ENCODE assay signal across 16 cellular contexts in genomic region chr2:96602330-96602823, GRCh38. TPM values are rescaled to one million over a fixed set of nuclear protein-coding genes. Genes with fewer than 3 reads are reported as not detected.
DNase-seq lines count a peak whose midpoint lies in the region; ATAC-seq, FAIRE-seq and TF ChIP-seq lines count a peak whose summit lies in the region.
"Had no signal": no experiment of that assay in that cellular context is flagged by ENCODE, and none has a peak within 500 bp of the region (broad histone marks: within the 10 kb centered on the region; RNA-seq: fewer than 3 reads in every experiment).

No MANE protein-coding gene starts in this region.

- H3K36me3 ChIP-seq in Karpas-422 (ENCODE audit: insufficient read depth, low read length), result peaks cover 57% of the 10 kb centered on the region
- H3K36me3 ChIP-seq in GM12878 (ENCODE audit: control insufficient read depth in 2 of 2, insufficient read depth in 2 of 2, low read length in 1 of 2), result peaks cover 33 to 39% of the 10 kb centered on the region in 2 experiments

- TF ChIP-seq EP300 in GM12878 (IDR thresholded peaks at IDR 0.05; ENCODE audit: borderline replicate concordance in 1 of 2, control insufficient read depth in 1 of 2, low read depth in 2 of 2, low read length in 2 of 2), result no peak

- no peak overlapping the region for H3K4me3 Mint-ChIP-seq in memory B cell

- H3K27ac Mint-ChIP-seq in memory B cell, result peak overlapping the region; percentile 43

- intact Hi-C loops in GM12878 (cut with micrococcal nuclease; ENCODE audit: unreplicated experiment), result no loop called here

- H3K27me3 ChIP-seq in Karpas-422 (ENCODE audit: low read length) (no peaks in the 10 kb centered on the region), GM12878 (replicated peaks in 1 of 2; ENCODE audit: control insufficient read depth in 2 of 2, insufficient read depth in 2 of 2, low read length in 1 of 2) (no peaks in the 10 kb centered on the region)
- H3K27me3 ChIP-seq: breast epithelium, testis had no signal

- POLR2A ChIA-PET in GM12878 (lab: Charles Lee), result no interaction called here

- H3K27me3 Mint-ChIP-seq in memory B cell, result no peaks in the 10 kb centered on the region

- 100% methylated on average over 2 of the region's 2 CpGs for WGBS in GM12878 (ENCODE audit: insufficient coverage, insufficient replicate concordance, low lambda C conversion rate, missing lambda C conversion rate)

- TF ChIP-seq RAD21 in GM12878 (IDR thresholded peaks at IDR 0.05; ENCODE audit: insufficient read depth, low read depth, low read length), result peak; percentile 31; the same call in 1 of the 2 replicates

- H3K9me3 ChIP-seq in Karpas-422 (ENCODE audit: low read length), result no peaks in the 10 kb centered on the region
- H3K9me3 ChIP-seq in GM12878 (replicated peaks; ENCODE audit: control insufficient read depth, insufficient read depth, low read length), result no peaks in the 10 kb centered on the region
- H3K9me3 ChIP-seq: breast epithelium, testis had no signal

- no peak overlapping the region for H2AFZ ChIP-seq in Karpas-422 (ENCODE audit: low read length)
- H2AFZ ChIP-seq in GM12878 (ENCODE audit: control insufficient read depth, low read depth, low read length), result no peak overlapping the region

- peak; percentile 12 to 27 (median 27); a peak in 3 of 6 replicates for TF ChIP-seq CTCF in GM12878 (IDR thresholded peaks at IDR 0.05 in 2 of 3, conservative IDR thresholded peaks at IDR 0.05 in 1 of 3; ENCODE audit: control insufficient read depth in 2 of 3, extremely low read depth in 1 of 3, insufficient read depth in 1 of 3, low read depth in 3 of 3, low read length in 3 of 3)

- in situ Hi-C loops in GM12878 (cut with MboI), result no loop called here

- H3K9ac ChIP-seq in Karpas-422 (ENCODE audit: low read length), result no peak overlapping the region
- H3K9ac ChIP-seq in GM12878 (ENCODE audit: control insufficient read depth, insufficient read depth, low read length), result no peak overlapping the region

- peaks cover 47% of the 10 kb centered on the region for H3K36me3 Mint-ChIP-seq in memory B cell

- H3K9me3 Mint-ChIP-seq in memory B cell, result no peaks in the 10 kb centered on the region

- BruUV-seq in GM12878 (replicated peaks; lab: Mats Ljungman, UMichigan), result no TSS peak

- H3K4me2 ChIP-seq in Karpas-422 (ENCODE audit: low read depth, low read length, poor library complexity, severe bottlenecking), result no peak overlapping the region
- H3K4me2 ChIP-seq in GM12878 (ENCODE audit: control insufficient read depth, insufficient read depth), result no peak overlapping the region

- FAIRE-seq in GM12878 (lab: Jason Lieb, UNC), result no peak

- H4K20me1 ChIP-seq in Karpas-422 (ENCODE audit: insufficient read depth, low read depth, low read length) (no peaks in the 10 kb centered on the region), GM12878 (ENCODE audit: control insufficient read depth, insufficient read depth) (no peaks in the 10 kb centered on the region; the same call in 1 of the 2 replicates)

- SMC1A ChIA-PET in GM12878 (lab: Charles Lee; ENCODE audit: uncharacterized antibody, unreplicated experiment), result no interaction called here

- H3K27ac ChIP-seq in Karpas-422 (ENCODE audit: low read length) (no peak overlapping the region), GM12878 (ENCODE audit: control insufficient read depth, insufficient read depth) (no peak overlapping the region)
- H3K27ac ChIP-seq: breast epithelium, testis had no signal

- CTCF ChIA-PET in GM12878 (lab: Yijun Ruan, JAX), result interaction anchor here (0.9 kb wide), 2 partner anchors 130 to 199 kb away, joined by 3 to 4 read pairs; no protein-coding TSS in a partner anchor

- no peaks in the 10 kb centered on the region for H3K9me2 ChIP-seq in Karpas-422 (replicated peaks; ENCODE audit: insufficient read depth, low read length)

- RAD21 ChIA-PET in GM12878 (lab: Charles Lee; ENCODE audit: unreplicated experiment), result interaction anchor here (1.0 to 1.5 kb wide), 2 partner anchors 33 to 70 kb away, joined by 3 read pairs; no protein-coding TSS in a partner anchor

- H3K79me2 ChIP-seq in Karpas-422 (ENCODE audit: low read length) (0 out of 2 replicates have a peak, but pooled peaks cover 3% of the 10 kb centered on the region), GM12878 (ENCODE audit: control insufficient read depth, insufficient read depth, low read length) (no peaks in the 10 kb centered on the region)

- no peak for TF ChIP-seq POLR2A in GM12878 (IDR thresholded peaks at IDR 0.05; ENCODE audit: low read depth, low read length)

- no peaks in the 10 kb centered on the region for H3K4me1 Mint-ChIP-seq in memory B cell

- DNase-seq in COLO668 (lab: John Stamatoyannopoulos, UW; ENCODE audit: unreplicated experiment) (peak; percentile 5), Karpas-422 (peak; percentile 41), GM12878 (ENCODE audit: low read depth, low spot score) (no peak), memory B cell (ENCODE audit: low spot score in 2 of 2) (no peak), hepatic stellate cell (ENCODE audit: low spot score) (no peak), AML-193 (lab: John Stamatoyannopoulos, UW) (no peak)
- no peak for DNase-seq in activated effector memory CD4-positive, alpha-beta T cell treated with anti-CD3 and anti-CD28 coated beads, Interleukin-2, amount 50 U/mL, for 16 hours
- DNase-seq: activated effector memory CD4-positive, alpha-beta T cell treated with Interleukin-2 at 50 U/mL for 16 hours; GOT3; NCI-H1417 treated with DMSO at 0.1 percent for 48 hours; NCI-H774; testis had no signal

- H3K4me1 ChIP-seq in Karpas-422 (ENCODE audit: low read length) (peaks cover 9% of the 10 kb centered on the region), GM12878 (ENCODE audit: control insufficient read depth, insufficient read depth, low read length) (no peaks in the 10 kb centered on the region)
- H3K4me1 ChIP-seq: breast epithelium, testis had no signal

- no peak overlapping the region for H3K4me3 ChIP-seq in Karpas-422 (ENCODE audit: low read length)
- no peak overlapping the region for H3K4me3 ChIP-seq in GM12878
- H3K4me3 ChIP-seq: breast epithelium, testis had no signal

- ATAC-seq in GM12878 (peak; percentile 34; the same call in 1 of the 3 replicates), memory B cell (ENCODE audit: low read depth) (peak; percentile 39), HG03354 (IDR thresholded peaks at IDR 0.05; ENCODE audit: poor library complexity, severe bottlenecking, unreplicated experiment) (no peak)
- ATAC-seq: sciatic nerve, SK-N-SH treated with all-trans-retinoic acid at 6 μM for 48 hours had no signal

TF ChIP-seq in GM12878, 131 proteins besides CTCF, POLR2A, EP300 and RAD21 (continues in another document):
- TF ChIP-seq CHD4 (IDR thresholded peaks at IDR 0.05) (no peak), NFYA (IDR thresholded peaks at IDR 0.05; ENCODE audit: borderline replicate concordance, low read depth, low read length) (no peak), SMAD5 (IDR thresholded peaks at IDR 0.05; ENCODE audit: low read depth) (no peak), PML (IDR thresholded peaks at IDR 0.05; ENCODE audit: low read length) (no peak)

RNA-seq across cellular contexts. Expression of gene KANSL3, which starts 35.7 kb away (rescaled TPM):
- total RNA-seq in Karpas-422 (2014; rRNA removed; shearing (Covaris generic); ENCODE audit: low replicate concordance), result 24.7 and 40.6 TPM in 2 replicates
- 102 and 116 TPM in 2 replicates for total RNA-seq in GM12878 (2013; cell fraction: nucleolus; rRNA removed)
- total RNA-seq in GM12878 (2014; rRNA removed) (18.6 and 24.6 TPM in 2 replicates), GM12878 (2014; rRNA removed; fragmentation: Illumina TruSeq; extraction: Trizol) (13.5 and 15.9 TPM in 2 replicates), GM12878 (2021) (25.9 and 26.1 TPM in 2 replicates)
- polyA plus RNA-seq in GM12878 (2011; ENCODE audit: low read depth), result 15.2 TPM
- polyA plus RNA-seq in GM12878 (2011; rRNA removed) (13.6 and 14.9 TPM in 2 replicates), GM12878 (2014; fragmentation: Illumina TruSeq; extraction: Trizol) (15.0 and 18.0 TPM in 2 replicates), GM12878 (2014; fragmentation: Nextera tagmentation; extraction: Ambion mirVana) (1 to 10 TPM; 5.6 to 6.6 TPM), GM12878 (2014; rRNA removed) (18.3 and 20.0 TPM in 2 replicates), GM12878 (2016; fragmentation: Nextera tagmentation; extraction: Ambion mirVana) (10 to 100 TPM; 14.1 to 17.5 TPM)
- polyA plus RNA-seq in GM12878 (2011; cell fraction: cytosol; rRNA removed), result 19.3 and 20.1 TPM in 2 replicates
- polyA plus RNA-seq in GM12878 (2011; cell fraction: nucleus; rRNA removed), result 46.5 and 50.4 TPM in 2 replicates
- 17.1 and 24.9 TPM in 2 replicates for polyA plus RNA-seq in GM12878 (2012)
- polyA minus RNA-seq in GM12878 (2011; rRNA and poly(A)+ RNA removed), result 46.5 and 64.6 TPM in 2 replicates
- polyA minus RNA-seq in GM12878 (2011; cell fraction: cytosol; rRNA and poly(A)+ RNA removed), result 10.5 and 14.8 TPM in 2 replicates
- polyA minus RNA-seq in GM12878 (2011; cell fraction: nucleus; rRNA and poly(A)+ RNA removed), result 30.1 and 53.5 TPM in 2 replicates

RNA-seq across cellular contexts. Expression of gene FER1L5, which starts 40.2 kb away (rescaled TPM):
- total RNA-seq in Karpas-422 (2014; rRNA removed; shearing (Covaris generic); ENCODE audit: low replicate concordance), result not detected in 2 replicates
- not detected in 2 replicates for total RNA-seq in GM12878 (2013; cell fraction: nucleolus; rRNA removed)
- total RNA-seq in GM12878 (2014; rRNA removed) (not detected in 2 replicates), GM12878 (2014; rRNA removed; fragmentation: Illumina TruSeq; extraction: Trizol) (not detected in 2 replicates), GM12878 (2021) (not detected in 2 replicates)
- not detected for polyA plus RNA-seq in GM12878 (2011; ENCODE audit: low read depth)
- polyA plus RNA-seq in GM12878 (2011; rRNA removed) (not detected in 2 replicates), GM12878 (2014; fragmentation: Illumina TruSeq; extraction: Trizol) (not detected in 2 replicates), GM12878 (2014; fragmentation: Nextera tagmentation; extraction: Ambion mirVana) (not detected), GM12878 (2014; rRNA removed) (not detected in 2 replicates), GM12878 (2016; fragmentation: Nextera tagmentation; extraction: Ambion mirVana) (not detected)
- polyA plus RNA-seq in GM12878 (2011; cell fraction: cytosol; rRNA removed), result not detected in 2 replicates
- polyA plus RNA-seq in GM12878 (2011; cell fraction: nucleus; rRNA removed), result 0.01 TPM in 1 of 2 replicates, not detected in the other
- polyA plus RNA-seq in GM12878 (2012), result not detected in 2 replicates
- not detected in 2 replicates for polyA minus RNA-seq in GM12878 (2011; rRNA and poly(A)+ RNA removed)
- polyA minus RNA-seq in GM12878 (2011; cell fraction: cytosol; rRNA and poly(A)+ RNA removed), result not detected in 2 replicates
- not detected in 2 replicates for polyA minus RNA-seq in GM12878 (2011; cell fraction: nucleus; rRNA and poly(A)+ RNA removed)

Comparison
In these comparisons a context has a peak if more than half of its experiments do, and no peak if none do; other contexts are left out.
1. DNase-seq: peak in COLO668 (single experiment) and Karpas-422 (single experiment); none in GM12878 (single experiment), memory B cell (0 of 2), activated effector memory CD4-positive, alpha-beta T cell treated with anti-CD3 and anti-CD28 coated beads, Interleukin-2, amount 50 U/mL, for 16 hours (single experiment), hepatic stellate cell (single experiment) and AML-193 (0 of 2).